15 cellular contexts compared by ENCODE assay signal in genomic region chr7:133504825-133505224, GRCh38.
"Had no signal": no experiment of that assay in that cellular context is flagged by ENCODE, and none has a peak within 500 bp of the region (broad histone marks: within the 10 kb centered on the region; RNA-seq: fewer than 3 reads in every experiment).

No MANE protein-coding gene starts in this region.

- H3K9me3 ChIP-seq: suprapubic skin had no signal

- H3K4me3 Mint-ChIP-seq: activated B cell treated with CpG ODN at 0.5 μM for 24 hours; activated CD4-positive, alpha-beta T cell treated with anti-CD3 and anti-CD28 coated beads, Interleukin-2, amount 10 ng/mL, durations not matched to agents 7 days and 5 days; activated naive CD4-positive, alpha-beta T cell treated with anti-CD3 and anti-CD28 coated beads for 36 hours; activated T-helper 17 cell treated with anti-CD3 and anti-CD28 coated beads, Interleukin-2, amount 50 U/mL, for 72 hours; natural killer cell treated with Interleukin-12 subunit alpha and Interleukin-12 subunit beta and Interleukin-15 and Interleukin-18, amount 100 ng/mL, for 72 hours; type B pancreatic cell had no signal

- H3K36me3 Mint-ChIP-seq: natural killer cell treated with Interleukin-12 subunit alpha and Interleukin-12 subunit beta and Interleukin-15 and Interleukin-18, amount 100 ng/mL, for 72 hours; type B pancreatic cell had no signal

- DNase-seq: activated B cell treated with CpG ODN at 0.5 μM for 24 hours; activated CD4-positive, alpha-beta T cell treated with anti-CD3 and anti-CD28 coated beads, Interleukin-2, amount 10 ng/mL, durations not matched to agents 7 days and 5 days; activated CD8-positive, alpha-beta memory T cell treated with anti-CD3 and anti-CD28 coated beads for 24 hours; activated naive CD4-positive, alpha-beta T cell treated with anti-CD3 and anti-CD28 coated beads for 36 hours; dorsolateral prefrontal cortex; heart right ventricle; islet precursor cell; mammary epithelial cell; stimulated activated CD4-positive, alpha-beta T cell treated with anti-CD3 and anti-CD28 coated beads, Interleukin-2, amount 100 ng/mL, for 48 hours; stimulated activated naive CD8-positive, alpha-beta T cell treated with anti-CD3 and anti-CD28 coated beads, Interleukin-15, Interleukin-2, amounts not matched to agents 100 U/mL and 50 U/mL, for 24 hours had no signal

- ATAC-seq: activated T-helper 17 cell treated with anti-CD3 and anti-CD28 coated beads, Interleukin-2, amount 50 U/mL, for 72 hours; heart right ventricle; left lobe of liver; natural killer cell treated with Interleukin-12 subunit alpha and Interleukin-12 subunit beta and Interleukin-15 and Interleukin-18, amount 100 ng/mL, for 72 hours; stimulated activated naive CD8-positive, alpha-beta T cell treated with anti-CD3 and anti-CD28 coated beads, Interleukin-15, Interleukin-2, amounts not matched to agents 100 U/mL and 50 U/mL, for 24 hours had no signal

- H3K27me3 Mint-ChIP-seq: activated B cell treated with CpG ODN at 0.5 μM for 24 hours; activated CD4-positive, alpha-beta T cell treated with anti-CD3 and anti-CD28 coated beads, Interleukin-2, amount 10 ng/mL, durations not matched to agents 7 days and 5 days; activated T-helper 17 cell treated with anti-CD3 and anti-CD28 coated beads, Interleukin-2, amount 50 U/mL, for 72 hours; natural killer cell treated with Interleukin-12 subunit alpha and Interleukin-12 subunit beta and Interleukin-15 and Interleukin-18, amount 100 ng/mL, for 72 hours; type B pancreatic cell had no signal

- H3K4me3 ChIP-seq: dorsolateral prefrontal cortex, heart right ventricle, suprapubic skin had no signal

- H3K4me1 ChIP-seq: suprapubic skin had no signal

- H3K9me3 Mint-ChIP-seq: activated B cell treated with CpG ODN at 0.5 μM for 24 hours; activated CD4-positive, alpha-beta T cell treated with anti-CD3 and anti-CD28 coated beads, Interleukin-2, amount 10 ng/mL, durations not matched to agents 7 days and 5 days; natural killer cell treated with Interleukin-12 subunit alpha and Interleukin-12 subunit beta and Interleukin-15 and Interleukin-18, amount 100 ng/mL, for 72 hours; type B pancreatic cell had no signal

- H3K27ac Mint-ChIP-seq: activated B cell treated with CpG ODN at 0.5 μM for 24 hours; activated CD4-positive, alpha-beta T cell treated with anti-CD3 and anti-CD28 coated beads, Interleukin-2, amount 10 ng/mL, durations not matched to agents 7 days and 5 days; activated naive CD4-positive, alpha-beta T cell treated with anti-CD3 and anti-CD28 coated beads for 36 hours; activated T-helper 17 cell treated with anti-CD3 and anti-CD28 coated beads, Interleukin-2, amount 50 U/mL, for 72 hours; natural killer cell treated with Interleukin-12 subunit alpha and Interleukin-12 subunit beta and Interleukin-15 and Interleukin-18, amount 100 ng/mL, for 72 hours; type B pancreatic cell had no signal

- H3K27ac ChIP-seq: dorsolateral prefrontal cortex, heart right ventricle, suprapubic skin had no signal

- H3K4me1 Mint-ChIP-seq: activated B cell treated with CpG ODN at 0.5 μM for 24 hours; activated CD4-positive, alpha-beta T cell treated with anti-CD3 and anti-CD28 coated beads, Interleukin-2, amount 10 ng/mL, durations not matched to agents 7 days and 5 days; activated T-helper 17 cell treated with anti-CD3 and anti-CD28 coated beads, Interleukin-2, amount 50 U/mL, for 72 hours had no signal

- H3K27me3 ChIP-seq: dorsolateral prefrontal cortex, heart right ventricle, suprapubic skin had no signal

- H3K36me3 ChIP-seq: heart right ventricle, suprapubic skin had no signal
